ENCODE assay signal across 10 cellular contexts in genomic region chr13:100828226-100828625, GRCh38.
DNase-seq lines count a peak whose midpoint lies in the region; ATAC-seq and TF ChIP-seq lines count a peak whose summit lies in the region.
"Had no signal": no experiment of that assay in that cellular context is flagged by ENCODE, and none has a peak within 500 bp of the region (broad histone marks: within the 10 kb centered on the region; RNA-seq: fewer than 3 reads in every experiment).

No MANE protein-coding gene starts in this region.

- H3K27ac ChIP-seq in VCaP: peak overlapping the region; percentile 76
- H3K27ac ChIP-seq: right atrium auricular region had no signal

- peak; percentile 37 for DNase-seq in Ammon's horn (ENCODE audit: low spot score)
- peak; percentile 20 for DNase-seq in NAMALWA (ENCODE audit: low spot score)
- peak; percentile 61 for DNase-seq in islet precursor cell
- DNase-seq in effector CD4-positive, alpha-beta T cell: no peak
- DNase-seq in germinal center (ENCODE audit: low spot score): no peak
- no peak for DNase-seq in left cardiac atrium
- DNase-seq: MG63 had no signal

- ATAC-seq in left cardiac atrium (no peak), HG03354 (IDR thresholded peaks at IDR 0.05; ENCODE audit: poor library complexity, severe bottlenecking, unreplicated experiment) (no peak)

- intact Hi-C loops in left cardiac atrium (cut with DNase I): no loop called here

- TF ChIP-seq CTCF in VCaP (conservative IDR thresholded peaks at IDR 0.05): peak; percentile 75

Comparison
In these comparisons a context has a peak if more than half of its experiments do, and no peak if none do; other contexts are left out.
1. DNase-seq: peak in Ammon's horn (single experiment), NAMALWA (single experiment) and islet precursor cell (single experiment); none in effector CD4-positive, alpha-beta T cell (single experiment), germinal center (single experiment) and left cardiac atrium (single experiment).